Comparison of ENCODE assay signal across 31 cellular contexts in the genomic region with DNA sequence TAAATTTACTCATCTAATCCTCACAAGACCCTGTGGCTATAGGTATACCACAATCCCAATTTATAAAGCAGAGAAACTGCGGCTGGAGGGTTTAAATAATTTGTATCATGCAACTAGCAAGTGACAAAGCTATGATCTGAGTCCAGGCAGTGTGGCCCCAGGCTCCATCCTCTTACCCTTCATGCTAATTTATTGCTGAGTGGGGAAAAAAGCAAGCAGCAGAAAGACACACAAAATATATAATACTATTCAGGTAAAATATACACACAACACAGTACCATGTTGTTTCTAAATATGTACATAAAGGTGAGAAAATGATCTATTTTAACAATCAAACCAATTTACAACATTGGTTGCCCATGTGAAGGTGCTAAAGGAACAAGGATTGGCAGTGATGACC. TPM values are rescaled to one million over a fixed set of nuclear protein-coding genes. Genes with fewer than 3 reads are reported as not detected.
DNase-seq lines count a peak whose midpoint lies in the region; ATAC-seq, FAIRE-seq and TF ChIP-seq lines count a peak whose summit lies in the region.
"Had no signal": no experiment of that assay in that cellular context is flagged by ENCODE, and none has a peak within 500 bp of the region (broad histone marks: within the 10 kb centered on the region; RNA-seq: fewer than 3 reads in every experiment).

No MANE protein-coding gene starts in this region.

- H3K9ac ChIP-seq in HepG2 (ENCODE audit: insufficient read depth, low read depth, low read length) (no peak overlapping the region), K562 (ENCODE audit: insufficient read depth in 1 of 2, low read depth in 2 of 2, low read length in 2 of 2) (no peak overlapping the region)
- H3K9ac ChIP-seq: BLaER1 had no signal

- no peaks in the 10 kb centered on the region for H3K4me1 ChIP-seq in HepG2 (ENCODE audit: insufficient read depth, low read length)
- no peaks in the 10 kb centered on the region for H3K4me1 ChIP-seq in right lobe of liver
- no peaks in the 10 kb centered on the region; a peak in 1 of 5 replicates for H3K4me1 ChIP-seq in K562 (replicated peaks in 1 of 2; ENCODE audit: control insufficient read depth in 2 of 2, insufficient read depth in 2 of 2, low read length in 2 of 2)
- H3K4me1 ChIP-seq in body of pancreas, result no peaks in the 10 kb centered on the region
- H3K4me1 ChIP-seq: BE2C, BLaER1 had no signal

- H3K4me3 ChIP-seq in HepG2 (replicated peaks in 1 of 3; ENCODE audit: insufficient read depth in 1 of 3, low read depth in 2 of 3, low read length in 3 of 3) (no peak overlapping the region), right lobe of liver (no peak overlapping the region), K562 (no peak overlapping the region), body of pancreas (no peak overlapping the region)
- H3K4me3 ChIP-seq: BLaER1, GM12878 had no signal

- H3K9me1 ChIP-seq in K562 (ENCODE audit: control insufficient read depth, insufficient read depth, low read length), result no peaks in the 10 kb centered on the region

- in situ Hi-C loops in HepG2 (cut with HindIII; ENCODE audit: extremely low pct_ligation_motif_present, low pct_unique_long_range_greater_than_20kb), result no loop called here
- in situ Hi-C loops in K562 (cut with MboI), result no loop called here

- POLR2A ChIA-PET in HepG2 (lab: Yijun Ruan, JAX), result no interaction called here
- POLR2A ChIA-PET in K562 (lab: Yijun Ruan, JAX), result no interaction called here
- POLR2A ChIA-PET in RWPE1 (lab: Yijun Ruan, JAX; ENCODE audit: low non-redundant PET), result no interaction called here

- no peak for ATAC-seq in HepG2
- no peak for ATAC-seq in right lobe of liver
- no peak for ATAC-seq in K562
- no peak for ATAC-seq in body of pancreas
- ATAC-seq: GM12878 had no signal

- FAIRE-seq in HepG2 (lab: Jason Lieb, UNC) (no peak), K562 (lab: Jason Lieb, UNC) (no peak)
- FAIRE-seq: GM12878, GM12892, GM18507 had no signal

- H3K9me3 ChIP-seq in HepG2 (ENCODE audit: low read length) (peaks cover 7% of the 10 kb centered on the region), right lobe of liver (no peaks in the 10 kb centered on the region), K562 (replicated peaks; ENCODE audit: control insufficient read depth, insufficient read depth, low read depth, low read length) (no peaks in the 10 kb centered on the region), body of pancreas (no peaks in the 10 kb centered on the region)
- H3K9me3 ChIP-seq: BE2C had no signal

- H3K27me3 ChIP-seq in HepG2 (ENCODE audit: control insufficient read depth in 1 of 2, insufficient read depth in 2 of 2, low read length in 2 of 2) (no peaks in the 10 kb centered on the region; a peak in 1 of 5 replicates), right lobe of liver (peaks cover 0 to 3% of the 10 kb centered on the region in 2 donors), K562 (ENCODE audit: control insufficient read depth in 2 of 2, insufficient read depth in 2 of 2, low read length in 2 of 2) (peaks cover 0 to 11% of the 10 kb centered on the region in 2 experiments; a peak in 2 of 5 replicates), body of pancreas (no peaks in the 10 kb centered on the region)
- H3K27me3 ChIP-seq: BE2C, BLaER1 had no signal

- no peaks in the 10 kb centered on the region for H3K4me1 Mint-ChIP-seq in osteocyte (ENCODE audit: unreplicated experiment)
- H3K4me1 Mint-ChIP-seq: CD14-positive monocyte; CD4-positive, alpha-beta memory T cell; CD4-positive, CD25-positive, alpha-beta regulatory T cell; CD8-positive, alpha-beta memory T cell had no signal

- H3K79me2 ChIP-seq in HepG2 (ENCODE audit: insufficient read depth, low read length) (no peaks in the 10 kb centered on the region), K562 (ENCODE audit: control insufficient read depth, insufficient read depth, low read length) (no peaks in the 10 kb centered on the region)

- WGBS in HepG2 (ENCODE audit: low lambda C conversion rate), result 0% methylated on average over 1 of the region's 1 CpG
- 40% methylated on average over 1 of the region's 1 CpG for whole genome bisulfite sequencing in right lobe of liver (ENCODE audit: insufficient coverage, low coverage, low lambda C conversion rate, missing lambda C conversion rate)
- 0% methylated on average over 1 of the region's 1 CpG for WGBS in K562 (ENCODE audit: insufficient coverage, low coverage, missing lambda C conversion rate)
- 69 to 81% methylated on average over 1 of the region's 1 CpG for WGBS in body of pancreas, 2 donors

- DNase-seq in HepG2 (ENCODE audit: low spot score) (no peak), right lobe of liver (no peak), K562 (ENCODE audit: extremely low read depth in 1 of 4, low spot score in 3 of 4) (no peak), osteocyte (ENCODE audit: extremely low spot score, unreplicated experiment) (peak; percentile 19), body of pancreas (no peak), RWPE1 (ENCODE audit: low spot score) (no peak)
- DNase-seq: ACHN; BE2C; C1 segment of cervical spinal cord; CD4-positive, alpha-beta memory T cell; CD4-positive, CD25-positive, alpha-beta regulatory T cell; CD8-positive, alpha-beta memory T cell; COR-L47; DMS 273 treated with DMSO at 0.1 percent for 48 hours; DMS153; DMS53; DMS79; DND-41; EL; GDM1 had no signal

- no peak for TF ChIP-seq EP300 in HepG2 (IDR thresholded peaks at IDR 0.05; ENCODE audit: low read depth in 2 of 2, low read length in 2 of 2)
- TF ChIP-seq EP300 in HepG2 (CRISPR knock-in tag; IDR thresholded peaks at IDR 0.05; ENCODE audit: borderline replicate concordance), result no peak
- TF ChIP-seq EP300 in K562 (IDR thresholded peaks at IDR 0.05; ENCODE audit: low read length), result no peak

- peaks cover 7% of the 10 kb centered on the region for H3K9me3 Mint-ChIP-seq in osteocyte (ENCODE audit: unreplicated experiment)

- H2AFZ ChIP-seq in HepG2 (ENCODE audit: low read length) (no peak overlapping the region), K562 (ENCODE audit: low read depth, low read length) (no peak overlapping the region)

- no peaks in the 10 kb centered on the region for H3K36me3 ChIP-seq in HepG2 (replicated peaks in 1 of 2; ENCODE audit: control insufficient read depth in 1 of 2, insufficient read depth in 2 of 2, low read length in 2 of 2)
- no peaks in the 10 kb centered on the region for H3K36me3 ChIP-seq in right lobe of liver
- no peaks in the 10 kb centered on the region for H3K36me3 ChIP-seq in K562 (ENCODE audit: control insufficient read depth, insufficient read depth, low read length)
- no peaks in the 10 kb centered on the region for H3K36me3 ChIP-seq in body of pancreas (replicated peaks in 1 of 2; ENCODE audit: insufficient read depth in 1 of 2, low read depth in 2 of 2)
- H3K36me3 ChIP-seq: BE2C, BLaER1 had no signal

- no peak overlapping the region for H3K27ac Mint-ChIP-seq in osteocyte (ENCODE audit: unreplicated experiment)
- H3K27ac Mint-ChIP-seq: CD14-positive monocyte; CD4-positive, alpha-beta memory T cell; CD4-positive, CD25-positive, alpha-beta regulatory T cell; CD8-positive, alpha-beta memory T cell had no signal

- H3K4me2 ChIP-seq in HepG2 (ENCODE audit: low read depth, low read length), result no peak overlapping the region
- no peak overlapping the region for H3K4me2 ChIP-seq in K562 (ENCODE audit: insufficient read depth, low read length)
- H3K4me2 ChIP-seq: BLaER1 had no signal

- no peak for TF ChIP-seq CTCF in HepG2 (CRISPR knock-in tag; IDR thresholded peaks at IDR 0.05)
- no peak for TF ChIP-seq CTCF in right lobe of liver (IDR thresholded peaks at IDR 0.05)
- TF ChIP-seq CTCF in K562 (IDR thresholded peaks at IDR 0.05 in 2 of 3, conservative IDR thresholded peaks at IDR 0.05 in 1 of 3; ENCODE audit: insufficient read depth in 2 of 3, low read depth in 1 of 3, low read length in 3 of 3), result no peak
- TF ChIP-seq CTCF in osteocyte (IDR thresholded peaks at IDR 0.05), result no peak
- TF ChIP-seq CTCF in body of pancreas (IDR thresholded peaks at IDR 0.05), result no peak
- no peak for TF ChIP-seq CTCF in RWPE1 (conservative IDR thresholded peaks at IDR 0.05; ENCODE audit: low read depth)

- TF ChIP-seq RAD21 in HepG2 (CRISPR knock-in tag; IDR thresholded peaks at IDR 0.05), result no peak
- TF ChIP-seq RAD21 in K562 (CRISPR knock-in tag; conservative IDR thresholded peaks at IDR 0.05 in 1 of 2, IDR thresholded peaks at IDR 0.05 in 1 of 2), result no peak

- CTCF ChIA-PET in HepG2 (lab: Yijun Ruan, JAX; ENCODE audit: low intra/inter-chr PET ratio, low total read pairs), result no interaction called here
- CTCF ChIA-PET in K562 (lab: Yijun Ruan, JAX; ENCODE audit: low intra/inter-chr PET ratio), result no interaction called here
- CTCF ChIA-PET in RWPE1 (lab: Yijun Ruan, JAX), result no interaction called here

- no peak for TF ChIP-seq POLR2A in HepG2 (IDR thresholded peaks at IDR 0.05; ENCODE audit: insufficient read depth in 1 of 2, low read depth in 2 of 2, low read length in 2 of 2)
- no peak for TF ChIP-seq POLR2A in right lobe of liver (IDR thresholded peaks at IDR 0.05)
- TF ChIP-seq POLR2A in K562 (conservative IDR thresholded peaks at IDR 0.05), result no peak
- TF ChIP-seq POLR2A in body of pancreas (IDR thresholded peaks at IDR 0.05), result no peak

- intact Hi-C loops in HepG2 (cut with micrococcal nuclease; ENCODE audit: unreplicated experiment) (no loop called here), right lobe of liver (cut with DNase I) (no loop called here), K562 (cut with micrococcal nuclease) (no loop called here), body of pancreas (cut with DNase I) (no loop called here)

- no peaks in the 10 kb centered on the region for H4K20me1 ChIP-seq in HepG2 (ENCODE audit: insufficient read depth, low read length)
- no peaks in the 10 kb centered on the region for H4K20me1 ChIP-seq in K562 (replicated peaks; ENCODE audit: control insufficient read depth, insufficient read depth, low read length)
- H4K20me1 ChIP-seq: BLaER1 had no signal

- BruUV-seq in HepG2 (replicated peaks; lab: Mats Ljungman, UMichigan), result no TSS peak
- no TSS peak for BruUV-seq in K562 (replicated peaks; lab: Mats Ljungman, UMichigan)

- H3K4me3 Mint-ChIP-seq in osteocyte (ENCODE audit: unreplicated experiment), result no peak overlapping the region
- H3K4me3 Mint-ChIP-seq: CD14-positive monocyte; CD4-positive, alpha-beta memory T cell; CD4-positive, CD25-positive, alpha-beta regulatory T cell; CD8-positive, alpha-beta memory T cell had no signal

- H3K27ac ChIP-seq in HepG2 (ENCODE audit: extremely low read length, insufficient read depth, low read length) (no peak overlapping the region), right lobe of liver (no peak overlapping the region), K562 (ENCODE audit: extremely low read depth, low read depth, low read length) (no peak overlapping the region), body of pancreas (no peak overlapping the region), RWPE1 (no peak overlapping the region)
- H3K27ac ChIP-seq: 22Rv1, BLaER1 had no signal

- H3K27me3 Mint-ChIP-seq in osteocyte (ENCODE audit: unreplicated experiment), result no peaks in the 10 kb centered on the region

- no peaks in the 10 kb centered on the region for H3K36me3 Mint-ChIP-seq in osteocyte (ENCODE audit: unreplicated experiment)
- H3K36me3 Mint-ChIP-seq: CD14-positive monocyte; CD4-positive, alpha-beta memory T cell; CD4-positive, CD25-positive, alpha-beta regulatory T cell; CD8-positive, alpha-beta memory T cell had no signal

RNA-seq across cellular contexts. Expression of gene LORICRIN, which starts 17.3 kb away (rescaled TPM):
- total RNA-seq in HepG2 (2016; rRNA removed; fragmentation: Illumina TruSeq; extraction: Trizol) (not detected in 2 replicates), right lobe of liver (not detected), K562 (2014; rRNA removed) (not detected in 2 replicates), K562 (2014; rRNA removed; fragmentation: Illumina TruSeq; extraction: Trizol) (not detected in 2 replicates), K562 (2015; rRNA removed; fragmentation: Illumina TruSeq; extraction: Trizol) (not detected in 2 replicates), K562 (2021) (not detected in 2 replicates), osteocyte (not detected in 2 replicates), body of pancreas (not detected)
- not detected in 2 replicates for total RNA-seq in HepG2 (2016; cell fraction: cytosol; rRNA removed; fragmentation: Illumina TruSeq; extraction: Trizol; ENCODE audit: low read depth)
- not detected in 2 replicates for total RNA-seq in HepG2 (2016; cell fraction: insoluble cytoplasmic fraction; rRNA removed; fragmentation: Illumina TruSeq; extraction: Trizol)
- total RNA-seq in HepG2 (2016; cell fraction: membrane; rRNA removed; fragmentation: Illumina TruSeq; extraction: Trizol), result not detected in 2 replicates
- not detected in 2 replicates for total RNA-seq in HepG2 (2016; cell fraction: nucleus; rRNA removed; fragmentation: Illumina TruSeq; extraction: Trizol)
- polyA plus RNA-seq in HepG2 (2011; rRNA removed) (not detected in 2 replicates), K562 (2011; rRNA removed) (not detected in 2 replicates), K562 (2014; fragmentation: Illumina TruSeq; extraction: Trizol) (not detected in 2 replicates), K562 (2014; fragmentation: Nextera tagmentation; extraction: Ambion mirVana) (not detected), K562 (2014; rRNA removed) (not detected in 2 replicates)
- polyA plus RNA-seq in HepG2 (2011; cell fraction: cytosol; rRNA removed), result not detected in 2 replicates
- not detected in 2 replicates for polyA plus RNA-seq in HepG2 (2011; cell fraction: nucleus; rRNA removed)
- not detected in 2 replicates for polyA plus RNA-seq in HepG2 (2012)
- not detected in 2 replicates for polyA plus RNA-seq in HepG2 (2016; cell fraction: cytosol; fragmentation: Illumina TruSeq; extraction: Trizol; ENCODE audit: low read depth)
- polyA plus RNA-seq in HepG2 (2016; cell fraction: insoluble cytoplasmic fraction; fragmentation: Illumina TruSeq; extraction: Trizol; ENCODE audit: low read depth), result not detected in 2 replicates
- polyA plus RNA-seq in HepG2 (2016; cell fraction: membrane; fragmentation: Illumina TruSeq; extraction: Trizol; ENCODE audit: low read depth), result not detected in 2 replicates
- not detected in 2 replicates for polyA plus RNA-seq in HepG2 (2016; cell fraction: nucleus; fragmentation: Illumina TruSeq; extraction: Trizol; ENCODE audit: insufficient read depth, low read depth)
- polyA minus RNA-seq in HepG2 (2011; rRNA and poly(A)+ RNA removed; ENCODE audit: low replicate concordance), result not detected in 2 replicates
- polyA minus RNA-seq in HepG2 (2011; cell fraction: cytosol; rRNA and poly(A)+ RNA removed), result not detected in 2 replicates
- not detected in 2 replicates for polyA minus RNA-seq in HepG2 (2011; cell fraction: nucleus; rRNA and poly(A)+ RNA removed)
- not detected in 2 replicates for total RNA-seq in K562 (2011; cell fraction: chromatin; rRNA removed; ENCODE audit: low replicate concordance)
- not detected in 2 replicates for total RNA-seq in K562 (2011; cell fraction: nucleolus; rRNA removed)
- total RNA-seq in K562 (2011; cell fraction: nucleoplasm; rRNA removed), result not detected in 2 replicates
- not detected in 2 replicates for polyA plus RNA-seq in K562 (2011; cell fraction: cytosol; rRNA removed)
- polyA plus RNA-seq in K562 (2011; cell fraction: nucleus; rRNA removed), result not detected in 2 replicates
- polyA plus RNA-seq in K562 (2012), result not detected in 2 replicates
- polyA minus RNA-seq in K562 (2011; rRNA and poly(A)+ RNA removed), result not detected in 2 replicates
- not detected in 2 replicates for polyA minus RNA-seq in K562 (2011; cell fraction: cytosol; rRNA and poly(A)+ RNA removed)
- not detected in 2 replicates for polyA minus RNA-seq in K562 (2011; cell fraction: nucleus; rRNA and poly(A)+ RNA removed)
- total RNA-seq: A172; A673; CD4-positive, alpha-beta memory T cell; CD4-positive, CD25-positive, alpha-beta regulatory T cell; CD8-positive, alpha-beta memory T cell; Daoy; G401 had no signal
- polyA plus RNA-seq: AG04450; CD14-positive monocyte; CD4-positive, alpha-beta memory T cell; CD4-positive, CD25-positive, alpha-beta regulatory T cell; CD8-positive, alpha-beta memory T cell had no signal

RNA-seq across cellular contexts. Expression of gene PRR9, which starts 24.8 kb away (rescaled TPM):
- not detected in 2 replicates for total RNA-seq in HepG2 (2016; rRNA removed; fragmentation: Illumina TruSeq; extraction: Trizol)
- total RNA-seq in HepG2 (2016; cell fraction: cytosol; rRNA removed; fragmentation: Illumina TruSeq; extraction: Trizol; ENCODE audit: low read depth), result not detected in 2 replicates
- not detected in 2 replicates for total RNA-seq in HepG2 (2016; cell fraction: insoluble cytoplasmic fraction; rRNA removed; fragmentation: Illumina TruSeq; extraction: Trizol)
- not detected in 2 replicates for total RNA-seq in HepG2 (2016; cell fraction: membrane; rRNA removed; fragmentation: Illumina TruSeq; extraction: Trizol)
- not detected in 2 replicates for total RNA-seq in HepG2 (2016; cell fraction: nucleus; rRNA removed; fragmentation: Illumina TruSeq; extraction: Trizol)
- not detected in 2 replicates for polyA plus RNA-seq in HepG2 (2011; rRNA removed)
- polyA plus RNA-seq in HepG2 (2011; cell fraction: cytosol; rRNA removed), result not detected in 2 replicates
- not detected in 2 replicates for polyA plus RNA-seq in HepG2 (2011; cell fraction: nucleus; rRNA removed)
- polyA plus RNA-seq in HepG2 (2012), result not detected in 2 replicates
- polyA plus RNA-seq in HepG2 (2016; cell fraction: cytosol; fragmentation: Illumina TruSeq; extraction: Trizol; ENCODE audit: low read depth), result not detected in 2 replicates
- polyA plus RNA-seq in HepG2 (2016; cell fraction: insoluble cytoplasmic fraction; fragmentation: Illumina TruSeq; extraction: Trizol; ENCODE audit: low read depth), result not detected in 2 replicates
- polyA plus RNA-seq in HepG2 (2016; cell fraction: membrane; fragmentation: Illumina TruSeq; extraction: Trizol; ENCODE audit: low read depth), result not detected in 2 replicates
- polyA plus RNA-seq in HepG2 (2016; cell fraction: nucleus; fragmentation: Illumina TruSeq; extraction: Trizol; ENCODE audit: insufficient read depth, low read depth), result not detected in 2 replicates
- polyA minus RNA-seq in HepG2 (2011; rRNA and poly(A)+ RNA removed; ENCODE audit: low replicate concordance), result not detected in 2 replicates
- not detected in 2 replicates for polyA minus RNA-seq in HepG2 (2011; cell fraction: cytosol; rRNA and poly(A)+ RNA removed)
- polyA minus RNA-seq in HepG2 (2011; cell fraction: nucleus; rRNA and poly(A)+ RNA removed), result not detected in 2 replicates
- total RNA-seq in right lobe of liver, result not detected
- 0.35 TPM in 1 of 2 replicates, not detected in the other for total RNA-seq in K562 (2011; cell fraction: chromatin; rRNA removed; ENCODE audit: low replicate concordance)
- not detected in 2 replicates for total RNA-seq in K562 (2011; cell fraction: nucleolus; rRNA removed)
- total RNA-seq in K562 (2011; cell fraction: nucleoplasm; rRNA removed), result not detected in 2 replicates
- 0.23 TPM in 1 of 2 replicates, not detected in the other for total RNA-seq in K562 (2014; rRNA removed)
- total RNA-seq in K562 (2014; rRNA removed; fragmentation: Illumina TruSeq; extraction: Trizol), result 0.15 and 0.38 TPM in 2 replicates
- total RNA-seq in K562 (2015; rRNA removed; fragmentation: Illumina TruSeq; extraction: Trizol), result 1.4 and 1.6 TPM in 2 replicates
- total RNA-seq in K562 (2021), result 0.20 TPM in 1 of 2 replicates, not detected in the other
- 0.14 TPM in 1 of 2 replicates, not detected in the other for polyA plus RNA-seq in K562 (2011; rRNA removed)
- polyA plus RNA-seq in K562 (2011; cell fraction: cytosol; rRNA removed), result 0.33 TPM in 1 of 2 replicates, not detected in the other
- polyA plus RNA-seq in K562 (2011; cell fraction: nucleus; rRNA removed), result 0.27 TPM in 1 of 2 replicates, not detected in the other
- 2.1 and 8.2 TPM in 2 replicates for polyA plus RNA-seq in K562 (2012)
- polyA plus RNA-seq in K562 (2014; fragmentation: Illumina TruSeq; extraction: Trizol), result 0.22 TPM in 1 of 2 replicates, not detected in the other
- 1 to 10 TPM in 1 of 2 experiments, under 1 TPM in 1; 0.59 to 1.1 TPM for polyA plus RNA-seq in K562 (2014; fragmentation: Nextera tagmentation; extraction: Ambion mirVana)
- polyA plus RNA-seq in K562 (2014; rRNA removed), result 0.25 TPM in 1 of 2 replicates, not detected in the other
- not detected in 2 replicates for polyA minus RNA-seq in K562 (2011; rRNA and poly(A)+ RNA removed)
- not detected in 2 replicates for polyA minus RNA-seq in K562 (2011; cell fraction: cytosol; rRNA and poly(A)+ RNA removed)
- not detected in 2 replicates for polyA minus RNA-seq in K562 (2011; cell fraction: nucleus; rRNA and poly(A)+ RNA removed)
- total RNA-seq in osteocyte, result not detected in 2 replicates
- not detected for total RNA-seq in body of pancreas
- total RNA-seq: A172; A673; CD4-positive, alpha-beta memory T cell; CD4-positive, CD25-positive, alpha-beta regulatory T cell; CD8-positive, alpha-beta memory T cell; G401; GM12878 had no signal
- polyA plus RNA-seq: AG04450; CD14-positive monocyte; CD4-positive, alpha-beta memory T cell; CD4-positive, CD25-positive, alpha-beta regulatory T cell; CD8-positive, alpha-beta memory T cell; GM12878 had no signal

RNA-seq across cellular contexts. Expression of gene LELP1, which starts 38.9 kb away (rescaled TPM):
- total RNA-seq in HepG2 (2016; rRNA removed; fragmentation: Illumina TruSeq; extraction: Trizol), result not detected in 2 replicates
- total RNA-seq in HepG2 (2016; cell fraction: cytosol; rRNA removed; fragmentation: Illumina TruSeq; extraction: Trizol; ENCODE audit: low read depth), result not detected in 2 replicates
- not detected in 2 replicates for total RNA-seq in HepG2 (2016; cell fraction: insoluble cytoplasmic fraction; rRNA removed; fragmentation: Illumina TruSeq; extraction: Trizol)
- not detected in 2 replicates for total RNA-seq in HepG2 (2016; cell fraction: membrane; rRNA removed; fragmentation: Illumina TruSeq; extraction: Trizol)
- not detected in 2 replicates for total RNA-seq in HepG2 (2016; cell fraction: nucleus; rRNA removed; fragmentation: Illumina TruSeq; extraction: Trizol)
- polyA plus RNA-seq in HepG2 (2011; rRNA removed), result not detected in 2 replicates
- polyA plus RNA-seq in HepG2 (2011; cell fraction: cytosol; rRNA removed), result not detected in 2 replicates
- polyA plus RNA-seq in HepG2 (2011; cell fraction: nucleus; rRNA removed), result not detected in 2 replicates
- not detected in 2 replicates for polyA plus RNA-seq in HepG2 (2012)
- polyA plus RNA-seq in HepG2 (2016; cell fraction: cytosol; fragmentation: Illumina TruSeq; extraction: Trizol; ENCODE audit: low read depth), result not detected in 2 replicates
- polyA plus RNA-seq in HepG2 (2016; cell fraction: insoluble cytoplasmic fraction; fragmentation: Illumina TruSeq; extraction: Trizol; ENCODE audit: low read depth), result not detected in 2 replicates
- polyA plus RNA-seq in HepG2 (2016; cell fraction: membrane; fragmentation: Illumina TruSeq; extraction: Trizol; ENCODE audit: low read depth), result not detected in 2 replicates
- polyA plus RNA-seq in HepG2 (2016; cell fraction: nucleus; fragmentation: Illumina TruSeq; extraction: Trizol; ENCODE audit: insufficient read depth, low read depth), result not detected in 2 replicates
- polyA minus RNA-seq in HepG2 (2011; rRNA and poly(A)+ RNA removed; ENCODE audit: low replicate concordance), result not detected in 2 replicates
- not detected in 2 replicates for polyA minus RNA-seq in HepG2 (2011; cell fraction: cytosol; rRNA and poly(A)+ RNA removed)
- polyA minus RNA-seq in HepG2 (2011; cell fraction: nucleus; rRNA and poly(A)+ RNA removed), result not detected in 2 replicates
- total RNA-seq in right lobe of liver, result not detected
- not detected in 2 replicates for total RNA-seq in K562 (2011; cell fraction: chromatin; rRNA removed; ENCODE audit: low replicate concordance)
- total RNA-seq in K562 (2011; cell fraction: nucleolus; rRNA removed), result not detected in 2 replicates
- total RNA-seq in K562 (2011; cell fraction: nucleoplasm; rRNA removed), result not detected in 2 replicates
- total RNA-seq in K562 (2014; rRNA removed), result not detected in 2 replicates
- not detected in 2 replicates for total RNA-seq in K562 (2014; rRNA removed; fragmentation: Illumina TruSeq; extraction: Trizol)
- not detected in 2 replicates for total RNA-seq in K562 (2015; rRNA removed; fragmentation: Illumina TruSeq; extraction: Trizol)
- not detected in 2 replicates for total RNA-seq in K562 (2021)
- polyA plus RNA-seq in K562 (2011; rRNA removed), result not detected in 2 replicates
- polyA plus RNA-seq in K562 (2011; cell fraction: cytosol; rRNA removed), result not detected in 2 replicates
- polyA plus RNA-seq in K562 (2011; cell fraction: nucleus; rRNA removed), result not detected in 2 replicates
- not detected in 2 replicates for polyA plus RNA-seq in K562 (2012)
- not detected in 2 replicates for polyA plus RNA-seq in K562 (2014; fragmentation: Illumina TruSeq; extraction: Trizol)
- polyA plus RNA-seq in K562 (2014; fragmentation: Nextera tagmentation; extraction: Ambion mirVana), result not detected
- not detected in 2 replicates for polyA plus RNA-seq in K562 (2014; rRNA removed)
- not detected in 2 replicates for polyA minus RNA-seq in K562 (2011; rRNA and poly(A)+ RNA removed)
- not detected in 2 replicates for polyA minus RNA-seq in K562 (2011; cell fraction: cytosol; rRNA and poly(A)+ RNA removed)
- not detected in 2 replicates for polyA minus RNA-seq in K562 (2011; cell fraction: nucleus; rRNA and poly(A)+ RNA removed)
- not detected in 2 replicates for total RNA-seq in osteocyte
- not detected for total RNA-seq in body of pancreas
- total RNA-seq: A172; A673; CD4-positive, alpha-beta memory T cell; CD4-positive, CD25-positive, alpha-beta regulatory T cell; CD8-positive, alpha-beta memory T cell; Daoy; G401; GM12878 had no signal
- polyA plus RNA-seq: AG04450; CD14-positive monocyte; CD4-positive, alpha-beta memory T cell; CD4-positive, CD25-positive, alpha-beta regulatory T cell; CD8-positive, alpha-beta memory T cell; GM12878 had no signal

Comparison
In these comparisons a context has a peak if more than half of its experiments do, and no peak if none do; other contexts are left out.
1. Of the 241 proteins assayed by ChIP-seq in both HepG2 and K562: peak only in HepG2: none; only in K562: MAFG; in both: MAFF and MAFK; in neither: 238.